15 cellular contexts compared by ENCODE assay signal in genomic region chr18:32262092-32262491, GRCh38.
A peak's percentile ranks its signal among the peaks of the same experiment; 100 is the strongest.
DNase-seq lines count a peak whose midpoint lies in the region; ATAC-seq and TF ChIP-seq lines count a peak whose summit lies in the region.
"Had no signal": no experiment of that assay in that cellular context is flagged by ENCODE, and none has a peak within 500 bp of the region (broad histone marks: within the 10 kb centered on the region; RNA-seq: fewer than 3 reads in every experiment).

No MANE protein-coding gene starts in this region.

- peak; percentile 50 to 70 for ATAC-seq in left cardiac atrium

- no peak overlapping the region for H3K23ac ChIP-seq in mesendoderm (ENCODE audit: low read length)

- no peak overlapping the region for H2AK5ac ChIP-seq in mesendoderm (ENCODE audit: low read length)

- intact Hi-C loops in left cardiac atrium (cut with DNase I): loop anchor here (10.0 kb wide), 2 partner anchors 107 to 213 kb away; partner anchors contain the start of gene GAREM1 (in 1 of the 2)
- intact Hi-C loops in cardiac septum (cut with DNase I): no loop called here

- H3K27ac ChIP-seq in mesendoderm (ENCODE audit: low read depth, low read length) (no peak overlapping the region), brain microvascular endothelial cell (no peak overlapping the region)

- no peak overlapping the region for H3K4me2 ChIP-seq in mesendoderm (ENCODE audit: low read length)

- in situ Hi-C loops in brain microvascular endothelial cell (cut with HindIII; ENCODE audit: low pct_ligation_motif_present, low sequenced_read_pairs): no loop called here

- no peak for DNase-seq in left cardiac atrium
- DNase-seq in cardiac septum (ENCODE audit: low spot score): no peak
- peak; percentile 13 for DNase-seq in NCI-H82 treated with DMSO at 0.1 percent for 48 hours (lab: John Stamatoyannopoulos, UW; ENCODE audit: unreplicated experiment)
- peak; percentile 77 for DNase-seq in mesendoderm
- no peak for DNase-seq in brain microvascular endothelial cell
- no peak for DNase-seq in NCI-H446 (lab: John Stamatoyannopoulos, UW)
- DNase-seq: C1 segment of cervical spinal cord; Calu3; CD4-positive, alpha-beta memory T cell; COR-L47; DMS153; DND-41; GOT3; HFFc6 had no signal

- no peaks in the 10 kb centered on the region for H3K4me1 ChIP-seq in mesendoderm (ENCODE audit: control insufficient read depth, low read depth, low read length)
- H3K4me1 ChIP-seq: HAP-1 had no signal

- H4K5ac ChIP-seq in mesendoderm (ENCODE audit: low read length): no peak overlapping the region

- H3K4me3 ChIP-seq in mesendoderm (ENCODE audit: low read length): no peak overlapping the region
- no peak overlapping the region for H3K4me3 ChIP-seq in brain microvascular endothelial cell (ENCODE audit: low read depth, low read length)
- H3K4me3 ChIP-seq: HAP-1 had no signal

- no CpG with 5 or more reads among the region's 1 CpG for WGBS in mesendoderm (ENCODE audit: extremely low coverage, insufficient coverage, low lambda C conversion rate)

- H3K36me3 ChIP-seq in mesendoderm (ENCODE audit: control insufficient read depth, insufficient read depth, low read length): no peaks in the 10 kb centered on the region
- no peaks in the 10 kb centered on the region for H3K36me3 ChIP-seq in brain microvascular endothelial cell (replicated peaks)
- H3K36me3 ChIP-seq: HAP-1 had no signal

- no peak overlapping the region for H3K56ac ChIP-seq in mesendoderm (ENCODE audit: low read length)

- no peak for TF ChIP-seq CTCF in brain microvascular endothelial cell (IDR thresholded peaks at IDR 0.05; ENCODE audit: low read depth, low read length, missing control alignments)

- no peak overlapping the region for H3K9ac ChIP-seq in mesendoderm (ENCODE audit: low read length)

- H3K79me1 ChIP-seq in mesendoderm (ENCODE audit: low read length): no peaks in the 10 kb centered on the region

- H3K4ac ChIP-seq in mesendoderm (ENCODE audit: low read depth, low read length): no peak overlapping the region

- H3K18ac ChIP-seq in mesendoderm (ENCODE audit: low read length): no peak overlapping the region

- H4K8ac ChIP-seq in mesendoderm (ENCODE audit: low read depth, low read length): no peak overlapping the region

- H2BK5ac ChIP-seq in mesendoderm (ENCODE audit: low read length): no peak overlapping the region

- H3K79me2 ChIP-seq in mesendoderm (ENCODE audit: control insufficient read depth, insufficient read depth, low read length): no peaks in the 10 kb centered on the region

- no peak overlapping the region for H2BK15ac ChIP-seq in mesendoderm (replicated peaks; ENCODE audit: low read depth)

- H3K27me3 ChIP-seq in mesendoderm (ENCODE audit: insufficient read depth, low read length, poor library complexity): no peaks in the 10 kb centered on the region
- no peaks in the 10 kb centered on the region for H3K27me3 ChIP-seq in brain microvascular endothelial cell (replicated peaks)

- H2BK120ac ChIP-seq in mesendoderm (ENCODE audit: low read depth, low read length): no peak overlapping the region

Comparison
In these comparisons a context has a peak if more than half of its experiments do, and no peak if none do; other contexts are left out.
1. DNase-seq: peak in NCI-H82 treated with DMSO at 0.1 percent for 48 hours (single experiment) and mesendoderm (single experiment); none in left cardiac atrium (single experiment), cardiac septum (single experiment), brain microvascular endothelial cell (single experiment) and NCI-H446 (0 of 2).